8 cellular contexts compared by ENCODE assay signal in the genomic region with DNA sequence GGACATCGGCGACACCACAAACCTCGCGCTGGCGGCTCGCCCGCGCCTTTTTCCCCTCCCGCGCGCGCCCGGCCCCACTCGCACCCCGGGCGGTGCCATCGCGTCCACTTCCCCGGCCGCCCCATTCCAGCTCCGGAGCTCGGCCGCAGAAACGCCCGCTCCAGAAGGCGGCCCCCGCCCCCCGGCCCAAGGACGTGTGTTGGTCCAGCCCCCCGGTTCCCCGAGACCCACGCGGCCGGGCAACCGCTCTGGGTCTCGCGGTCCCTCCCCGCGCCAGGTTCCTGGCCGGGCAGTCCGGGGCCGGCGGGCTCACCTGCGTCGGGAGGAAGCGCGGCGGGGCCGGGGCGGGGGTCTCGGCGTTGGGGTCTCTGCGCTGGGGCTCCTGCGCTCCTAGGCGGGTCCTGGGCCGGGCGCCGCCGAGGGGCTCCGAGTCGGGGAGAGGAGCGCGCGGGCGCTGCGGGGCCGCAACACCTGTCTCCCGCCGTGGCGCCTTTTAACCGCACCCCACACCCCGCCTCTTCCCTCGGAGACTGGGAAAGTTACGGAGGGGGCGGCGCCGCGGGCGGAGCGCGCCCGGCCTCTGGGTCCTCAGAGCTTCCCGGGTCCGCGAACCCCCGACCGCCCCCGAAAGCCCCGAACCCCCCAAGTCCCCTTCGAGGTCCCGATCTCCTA. TPM values are rescaled to one million over a fixed set of nuclear protein-coding genes. Genes with fewer than 3 reads are reported as not detected.
DNase-seq lines count a peak whose midpoint lies in the region; ATAC-seq, FAIRE-seq and TF ChIP-seq lines count a peak whose summit lies in the region.

A gene (minus strand): TSS at position 469 of the 672 bp plus-strand sequence. CDS start 3,357 bp downstream, outside the sequence.

- no peak for TF ChIP-seq EP300 in upper lobe of left lung (IDR thresholded peaks at IDR 0.05)

- peak within 1 kb of the TSS; percentile 37 for H3K4me3 ChIP-seq in brain microvascular endothelial cell (ENCODE audit: low read depth, low read length)
- peak within 1 kb of the TSS; percentile 60 for H3K4me3 ChIP-seq in lower lobe of right lung
- peak within 1 kb of the TSS; percentile 21 to 62 (median 56) for H3K4me3 ChIP-seq in upper lobe of left lung

- H3K27ac ChIP-seq in brain microvascular endothelial cell, result no peak within 1 kb of the TSS
- H3K27ac ChIP-seq in lower lobe of right lung, result no peak within 1 kb of the TSS
- H3K27ac ChIP-seq in upper lobe of left lung, result peak within 1 kb of the TSS in 1 of 4 donors; percentile 8

- in situ Hi-C loops in brain microvascular endothelial cell (cut with HindIII; ENCODE audit: low pct_ligation_motif_present, low sequenced_read_pairs), result loop anchor here (25.0 kb wide), 1 partner anchor 220 kb away; no protein-coding TSS in a partner anchor

- WGBS in upper lobe of left lung, 2 donors, result 1% methylated on average over 21 of the region's 91 CpGs; no CpG with 5 or more reads in 1 of the 2 donors

- H3K4me1 ChIP-seq in lower lobe of right lung (peaks cover 29% of the 10 kb centered on the region), upper lobe of left lung (peaks cover 25 to 34% (median 28%) of the 10 kb centered on the region in 4 donors)

- H3K27me3 ChIP-seq in brain microvascular endothelial cell (replicated peaks) (peaks cover 58% of the 10 kb centered on the region), lower lobe of right lung (ENCODE audit: low read depth) (peaks cover 69% of the 10 kb centered on the region), upper lobe of left lung (peaks cover 0 to 37% (median 19%) of the 10 kb centered on the region in 4 donors)

- H3K9me3 ChIP-seq in lower lobe of right lung (no peaks in the 10 kb centered on the region), upper lobe of left lung (no peaks in the 10 kb centered on the region)

- ATAC-seq in Right ventricle myocardium inferior, result peak; percentile 17
- ATAC-seq in lower lobe of right lung, result peak; percentile 52 to 70
- peak in 1 of 2 donors; percentile 34 for ATAC-seq in upper lobe of left lung (ENCODE audit: low FRiP score in 2 of 2)
- ATAC-seq in activated CD4-positive, CD25-positive, alpha-beta regulatory T cell treated with anti-CD3 and anti-CD28 coated beads, Interleukin-2, amount 50 U/mL, for 24 hours, result no peak

- H3K36me3 ChIP-seq in brain microvascular endothelial cell (replicated peaks) (no peaks in the 10 kb centered on the region), lower lobe of right lung (no peaks in the 10 kb centered on the region), upper lobe of left lung (no peaks in the 10 kb centered on the region)

- TF ChIP-seq POLR2A in upper lobe of left lung (IDR thresholded peaks at IDR 0.05), result no peak

- TF ChIP-seq CTCF in brain microvascular endothelial cell (IDR thresholded peaks at IDR 0.05; ENCODE audit: low read depth, low read length, missing control alignments), result no peak
- no peak for TF ChIP-seq CTCF in lower lobe of right lung (IDR thresholded peaks at IDR 0.05)
- TF ChIP-seq CTCF in upper lobe of left lung (IDR thresholded peaks at IDR 0.05), result no peak

- no peak for FAIRE-seq in frontal cortex (lab: Jason Lieb, UNC)

- DNase-seq in Right ventricle myocardium inferior (ENCODE audit: missing footprints) (no peak), cardiac septum (ENCODE audit: low spot score) (no peak), brain microvascular endothelial cell (no peak), lower lobe of right lung (no peak), upper lobe of left lung (peak in 1 of 2 donors; percentile 87), frontal cortex (ENCODE audit: low spot score in 2 of 2) (no peak)
- DNase-seq in effector CD8-positive, alpha-beta T cell (lab: John Stamatoyannopoulos, UW), result no peak

- intact Hi-C loops in Right ventricle myocardium inferior (cut with DNase I), result loop anchor here (10.0 kb wide), 1 partner anchor 732 kb away; no protein-coding TSS in a partner anchor
- intact Hi-C loops in cardiac septum (cut with DNase I), result loop anchor here (10.0 kb wide), 1 partner anchor 732 kb away; no protein-coding TSS in a partner anchor
- intact Hi-C loops in lower lobe of right lung (cut with DNase I), result no loop called here

RNA-seq across cellular contexts. Expression of the gene that starts here (rescaled TPM):
- total RNA-seq in Right ventricle myocardium inferior, result 0.46 TPM
- 0.46 TPM for total RNA-seq in cardiac septum
- total RNA-seq in lower lobe of right lung, result 0.77 TPM
- 1 to 10 TPM in 2 of 6 donors, under 1 TPM in 3, not detected in 1; 0.31 to 1.5 (median 0.76) TPM for total RNA-seq in upper lobe of left lung
- 5.3 TPM for total RNA-seq in frontal cortex

Comparison
In these comparisons a context has a peak if more than half of its experiments do, and no peak if none do; other contexts are left out.
1. Peak in ATAC-seq in Right ventricle myocardium inferior; RNA of the gene not detected or under 1 TPM.
2. Peak in ATAC-seq and H3K4me3 ChIP-seq in lower lobe of right lung; RNA of the gene not detected or under 1 TPM.